ENCODE assay signal across 35 cellular contexts in the genomic region with DNA sequence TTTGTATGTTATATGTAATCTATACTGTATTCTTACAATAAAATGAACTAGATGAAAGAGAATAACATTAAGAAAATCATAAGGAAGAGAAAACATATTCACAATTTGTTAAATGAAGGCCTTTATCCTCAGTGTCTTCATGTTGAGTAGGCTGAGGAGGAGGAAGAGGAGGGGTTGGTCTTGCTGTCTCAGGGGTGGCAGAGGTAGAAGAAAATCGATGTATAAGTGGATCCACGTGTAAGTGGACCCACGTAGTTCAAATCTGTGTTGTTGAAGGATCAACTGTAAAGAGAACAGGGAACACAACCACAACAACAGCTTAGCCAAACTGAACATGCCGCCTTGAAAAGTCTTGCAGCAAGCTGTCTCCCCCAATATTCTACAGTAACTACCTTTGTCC.
DNase-seq lines count a peak whose midpoint lies in the region; ATAC-seq and TF ChIP-seq lines count a peak whose summit lies in the region.
"Had no signal": no experiment of that assay in that cellular context is flagged by ENCODE, and none has a peak within 500 bp of the region (broad histone marks: within the 10 kb centered on the region; RNA-seq: fewer than 3 reads in every experiment).

No MANE protein-coding gene starts in this region.

- POLR2A ChIA-PET in HEK293 (lab: Yijun Ruan, JAX), result no interaction called here
- POLR2A ChIA-PET in PC-3 (lab: Charles Lee; ENCODE audit: unreplicated experiment), result no interaction called here
- POLR2A ChIA-PET in PC-9 (lab: Charles Lee; ENCODE audit: unreplicated experiment), result no interaction called here

- H3K79me1 ChIP-seq in trophoblast cell (ENCODE audit: low read length), result peaks cover 2% of the 10 kb centered on the region

- H3F3A ChIP-seq in GM23338 (replicated peaks; ENCODE audit: low read depth) (no peaks in the 10 kb centered on the region), PC-3 (ENCODE audit: low read length, unreplicated experiment) (no peaks in the 10 kb centered on the region), PC-9 (ENCODE audit: insufficient read depth, low read depth) (no peaks in the 10 kb centered on the region)

- H2AFZ ChIP-seq in GM23338 (0 out of 2 replicates have a peak overlapping the region, but pooled peaks have one; percentile 21), PC-3 (ENCODE audit: low read length) (peak overlapping the region; percentile 2; the same call in 1 of the 2 replicates), trophoblast cell (ENCODE audit: insufficient read depth, low read length, poor library complexity) (no peak overlapping the region), PC-9 (no peak overlapping the region)

- no peak overlapping the region for H3K27ac ChIP-seq in GM23338 (ENCODE audit: low read depth)
- H3K27ac ChIP-seq in HEK293 (ENCODE audit: extremely low read depth, low read depth, low read length), result no peak overlapping the region
- no peak overlapping the region for H3K27ac ChIP-seq in PC-3 (ENCODE audit: low read length)
- H3K27ac ChIP-seq in trophoblast cell (ENCODE audit: low read depth, low read length), result no peak overlapping the region
- H3K27ac ChIP-seq in PC-9, result no peak overlapping the region
- H3K27ac ChIP-seq: 22Rv1; A549; BLaER1; BLaER1 treated with 17β-estradiol and CSF1 and Interleukin-3, amounts not matched to agents 10 nM and 100 nM; C4-2B had no signal

- H3K79me2 ChIP-seq in GM23338 (replicated peaks; ENCODE audit: insufficient read depth) (no peaks in the 10 kb centered on the region), PC-3 (ENCODE audit: low read length) (no peaks in the 10 kb centered on the region), trophoblast cell (ENCODE audit: control insufficient read depth, insufficient read depth, low read length, poor library complexity) (no peaks in the 10 kb centered on the region), PC-9 (ENCODE audit: low read depth) (no peaks in the 10 kb centered on the region)

- H3K4me3 ChIP-seq in GM23338 (no peak overlapping the region), HEK293 (ENCODE audit: low read depth, low read length) (no peak overlapping the region), PC-3 (ENCODE audit: low read length) (no peak overlapping the region), trophoblast cell (ENCODE audit: low read depth, low read length) (no peak overlapping the region), PC-9 (no peak overlapping the region)
- H3K4me3 ChIP-seq: A549; BLaER1; BLaER1 treated with 17β-estradiol and CSF1 and Interleukin-3, amounts not matched to agents 10 nM and 100 nM had no signal

- no peak overlapping the region for H3K14ac ChIP-seq in trophoblast cell (ENCODE audit: low read length)

- CTCF ChIA-PET in HEK293 (lab: Yijun Ruan, JAX), result interaction anchor here (1.6 kb wide), 2 partner anchors 8 to 10 kb away, joined by 3 to 4 read pairs; no protein-coding TSS in a partner anchor
- CTCF ChIA-PET in PC-3 (lab: Charles Lee), result no interaction called here
- CTCF ChIA-PET in PC-9 (lab: Charles Lee), result no interaction called here

- no peak for TF ChIP-seq CTCF in GM23338 (conservative IDR thresholded peaks at IDR 0.05; ENCODE audit: low read depth in 2 of 2)
- no peak for TF ChIP-seq CTCF in HEK293 (tag by site-specific recombination; IDR thresholded peaks at IDR 0.05)
- TF ChIP-seq CTCF in PC-3 (conservative IDR thresholded peaks at IDR 0.05; ENCODE audit: low read depth, low read length), result no peak
- TF ChIP-seq CTCF in PC-9 (conservative IDR thresholded peaks at IDR 0.05), result no peak

- H3K27me3 Mint-ChIP-seq in GM23338 (ENCODE audit: insufficient read depth, low read depth, poor library complexity), result peaks cover 2% of the 10 kb centered on the region
- H3K27me3 Mint-ChIP-seq: B cell had no signal

- no peak overlapping the region for H3K23ac ChIP-seq in trophoblast cell (ENCODE audit: low read length)

- H3K36me3 ChIP-seq in GM23338 (ENCODE audit: insufficient read depth), result no peaks in the 10 kb centered on the region
- no peaks in the 10 kb centered on the region for H3K36me3 ChIP-seq in HEK293 (ENCODE audit: control insufficient read depth in 2 of 2, insufficient read depth in 1 of 2, low read length in 2 of 2)
- no peaks in the 10 kb centered on the region for H3K36me3 ChIP-seq in PC-3 (ENCODE audit: low read depth, low read length)
- no peaks in the 10 kb centered on the region for H3K36me3 ChIP-seq in trophoblast cell (ENCODE audit: control insufficient read depth in 1 of 2, insufficient read depth in 2 of 2, low read length in 2 of 2)
- H3K36me3 ChIP-seq in PC-9 (ENCODE audit: low read depth), result no peaks in the 10 kb centered on the region
- H3K36me3 ChIP-seq: BE2C; BLaER1; BLaER1 treated with 17β-estradiol and CSF1 and Interleukin-3, amounts not matched to agents 10 nM and 100 nM had no signal

- H3K27ac Mint-ChIP-seq in GM23338, result no peak overlapping the region
- H3K27ac Mint-ChIP-seq: B cell; CD14-positive monocyte; CD4-positive, alpha-beta memory T cell; CD4-positive, alpha-beta T cell; CD4-positive, CD25-positive, alpha-beta regulatory T cell; CD8-positive, alpha-beta memory T cell; CD8-positive, alpha-beta T cell had no signal

- BruUV-seq in PC-3 (replicated peaks; lab: Mats Ljungman, UMichigan) (no TSS peak), PC-9 (replicated peaks; lab: Mats Ljungman, UMichigan) (no TSS peak)

- H3K4me2 ChIP-seq in GM23338 (no peak overlapping the region), PC-3 (ENCODE audit: low read length) (no peak overlapping the region), trophoblast cell (ENCODE audit: low read length) (no peak overlapping the region), PC-9 (no peak overlapping the region)
- H3K4me2 ChIP-seq: A549; BLaER1; BLaER1 treated with 17β-estradiol and CSF1 and Interleukin-3, amounts not matched to agents 10 nM and 100 nM had no signal

- H3K4me1 Mint-ChIP-seq in GM23338, result peaks cover 5% of the 10 kb centered on the region
- H3K4me1 Mint-ChIP-seq: B cell; CD14-positive monocyte; CD4-positive, CD25-positive, alpha-beta regulatory T cell; CD8-positive, alpha-beta memory T cell had no signal

- H4K12ac ChIP-seq in trophoblast cell (ENCODE audit: low read depth, low read length), result no peak overlapping the region

- no peak overlapping the region for H3K9ac ChIP-seq in PC-3 (ENCODE audit: low read length)
- no peak overlapping the region for H3K9ac ChIP-seq in trophoblast cell (ENCODE audit: low read length)
- H3K9ac ChIP-seq: BLaER1; BLaER1 treated with 17β-estradiol and CSF1 and Interleukin-3, amounts not matched to agents 10 nM and 100 nM had no signal

- H3K36me3 Mint-ChIP-seq in GM23338 (ENCODE audit: low read depth), result no peaks in the 10 kb centered on the region
- H3K36me3 Mint-ChIP-seq: CD14-positive monocyte; CD4-positive, alpha-beta memory T cell; CD4-positive, CD25-positive, alpha-beta regulatory T cell; CD8-positive, alpha-beta memory T cell; CD8-positive, alpha-beta T cell had no signal

- H3K9me3 Mint-ChIP-seq in GM23338, result no peaks in the 10 kb centered on the region; the same call in 2 of the 3 replicates
- H3K9me3 Mint-ChIP-seq: CD4-positive, alpha-beta T cell; CD8-positive, alpha-beta memory T cell; CD8-positive, alpha-beta T cell had no signal

- peak overlapping the region; percentile 49 for H2AK5ac ChIP-seq in trophoblast cell (ENCODE audit: low read length)

- no peaks in the 10 kb centered on the region for H3K9me3 ChIP-seq in HEK293 (ENCODE audit: control insufficient read depth, insufficient read depth, low read depth, low read length)
- H3K9me3 ChIP-seq in PC-3 (ENCODE audit: low read length), result no peaks in the 10 kb centered on the region
- no peaks in the 10 kb centered on the region for H3K9me3 ChIP-seq in trophoblast cell (ENCODE audit: insufficient read depth, low read depth, low read length)
- H3K9me3 ChIP-seq in PC-9 (ENCODE audit: insufficient read depth, low read depth), result no peaks in the 10 kb centered on the region
- H3K9me3 ChIP-seq: A549; BE2C; BLaER1; BLaER1 treated with 17β-estradiol and CSF1 and Interleukin-3, amounts not matched to agents 10 nM and 100 nM; Caco-2 had no signal

- WGBS in trophoblast cell (ENCODE audit: extremely low coverage, insufficient coverage, insufficient read length), result no CpG with 5 or more reads among the region's 4 CpGs

- H2BK120ac ChIP-seq in trophoblast cell (ENCODE audit: insufficient read depth, low read length, poor library complexity), result no peak overlapping the region

- H3K9me2 ChIP-seq in GM23338 (ENCODE audit: insufficient read depth) (peaks cover 12% of the 10 kb centered on the region), PC-3 (replicated peaks; ENCODE audit: low read length) (0 out of 2 replicates have a peak, but pooled peaks cover 7% of the 10 kb centered on the region), PC-9 (ENCODE audit: insufficient read depth) (no peaks in the 10 kb centered on the region)

- DNase-seq in GM23338 (ENCODE audit: low spot score) (no peak), PC-3 (no peak), trophoblast cell (no peak), Ammon's horn (ENCODE audit: low spot score) (no peak), PC-9 (no peak), ureter (ENCODE audit: low spot score) (no peak), NCI-H748 treated with DMSO at 0.1 percent for 48 hours (lab: John Stamatoyannopoulos, UW) (no peak)
- DNase-seq: 8988T; ACHN; AML-193; BE2C; C1 segment of cervical spinal cord; Caco-2; Calu3; CD4-positive, alpha-beta memory T cell; CD4-positive, alpha-beta T cell; CD4-positive, CD25-positive, alpha-beta regulatory T cell; CD8-positive, alpha-beta memory T cell; CD8-positive, alpha-beta T cell; COR-L47; DMS 273 treated with DMSO at 0.1 percent for 48 hours; DMS153; DMS53; DMS79; DMS79 treated with DMSO at 0.1 percent for 48 hours; DND-41; EL had no signal

- H3K4me1 ChIP-seq in GM23338 (ENCODE audit: insufficient read depth) (no peaks in the 10 kb centered on the region), HEK293 (ENCODE audit: control insufficient read depth, insufficient read depth, low read length) (no peaks in the 10 kb centered on the region), PC-3 (ENCODE audit: insufficient read depth, low read length) (no peaks in the 10 kb centered on the region), trophoblast cell (ENCODE audit: control insufficient read depth in 1 of 2, insufficient read depth in 2 of 2, low read length in 2 of 2) (peaks cover 2 to 4% of the 10 kb centered on the region in 2 experiments), PC-9 (replicated peaks; ENCODE audit: insufficient read depth) (no peaks in the 10 kb centered on the region)
- H3K4me1 ChIP-seq: A549; BE2C; BLaER1; BLaER1 treated with 17β-estradiol and CSF1 and Interleukin-3, amounts not matched to agents 10 nM and 100 nM had no signal

- intact Hi-C loops in PC-3 (cut with micrococcal nuclease), result no loop called here
- intact Hi-C loops in PC-9 (cut with micrococcal nuclease; ENCODE audit: unreplicated experiment), result no loop called here

- no peak overlapping the region for H4K91ac ChIP-seq in trophoblast cell (ENCODE audit: low read depth, low read length)

- H4K20me1 ChIP-seq in GM23338 (replicated peaks; ENCODE audit: insufficient read depth), result no peaks in the 10 kb centered on the region
- no peaks in the 10 kb centered on the region for H4K20me1 ChIP-seq in PC-3 (ENCODE audit: low read length)
- no peaks in the 10 kb centered on the region for H4K20me1 ChIP-seq in PC-9 (ENCODE audit: insufficient read depth)
- H4K20me1 ChIP-seq: BLaER1; BLaER1 treated with 17β-estradiol and CSF1 and Interleukin-3, amounts not matched to agents 10 nM and 100 nM had no signal

- H3K18ac ChIP-seq in trophoblast cell (ENCODE audit: low read length), result no peak overlapping the region

- no peak overlapping the region for H3K4ac ChIP-seq in trophoblast cell (ENCODE audit: low read depth, low read length)

- H2BK12ac ChIP-seq in trophoblast cell (ENCODE audit: low read length), result no peak overlapping the region

- H3K4me3 Mint-ChIP-seq in GM23338, result no peak overlapping the region
- H3K4me3 Mint-ChIP-seq: B cell; CD14-positive monocyte; CD4-positive, alpha-beta memory T cell; CD4-positive, alpha-beta T cell; CD4-positive, CD25-positive, alpha-beta regulatory T cell; CD8-positive, alpha-beta memory T cell; CD8-positive, alpha-beta T cell had no signal

- ATAC-seq in GM23338 (no peak), PC-3 (no peak)
- ATAC-seq: A549; CD8-positive, alpha-beta T cell had no signal

- H3K27me3 ChIP-seq in GM23338 (ENCODE audit: insufficient read depth) (no peaks in the 10 kb centered on the region), PC-3 (ENCODE audit: low read length) (no peaks in the 10 kb centered on the region), trophoblast cell (ENCODE audit: insufficient read depth, low read length) (no peaks in the 10 kb centered on the region), PC-9 (ENCODE audit: insufficient read depth, low read depth) (no peaks in the 10 kb centered on the region)
- H3K27me3 ChIP-seq: BE2C; BLaER1; BLaER1 treated with 17β-estradiol and CSF1 and Interleukin-3, amounts not matched to agents 10 nM and 100 nM had no signal

- no peak overlapping the region for H2BK5ac ChIP-seq in trophoblast cell (ENCODE audit: low read depth, low read length, poor library complexity)

- H4K8ac ChIP-seq in trophoblast cell (ENCODE audit: low read depth, low read length), result no peak overlapping the region

Comparison
In these comparisons a context has a peak if more than half of its experiments do, and no peak if none do; other contexts are left out.
1. H2AFZ ChIP-seq: peak in GM23338 (single experiment) and PC-3 (single experiment); none in trophoblast cell (single experiment) and PC-9 (single experiment).